Comparison of ENCODE assay signal across 19 cellular contexts in genomic region chr9:99731950-99732349, GRCh38.
A peak's percentile ranks its signal among the peaks of the same experiment; 100 is the strongest.
DNase-seq lines count a peak whose midpoint lies in the region; ATAC-seq and TF ChIP-seq lines count a peak whose summit lies in the region.
"Had no signal": no experiment of that assay in that cellular context is flagged by ENCODE, and none has a peak within 500 bp of the region (broad histone marks: within the 10 kb centered on the region; RNA-seq: fewer than 3 reads in every experiment).

No MANE protein-coding gene starts in this region.

- TF ChIP-seq POLR2A in heart left ventricle (IDR thresholded peaks at IDR 0.05) (no peak), gastrocnemius medialis (IDR thresholded peaks at IDR 0.05) (no peak), ovary (IDR thresholded peaks at IDR 0.05) (no peak)

- TF ChIP-seq CTCF in heart left ventricle (IDR thresholded peaks at IDR 0.05), result no peak
- peak; percentile 61 for TF ChIP-seq CTCF in endodermal cell (conservative IDR thresholded peaks at IDR 0.05)
- TF ChIP-seq CTCF in gastrocnemius medialis (IDR thresholded peaks at IDR 0.05 in 4 of 5, conservative IDR thresholded peaks at IDR 0.05 in 1 of 5), result no peak
- no peak for TF ChIP-seq CTCF in ovary (IDR thresholded peaks at IDR 0.05)

- H3K9ac ChIP-seq in GM23248 (no peak overlapping the region), endodermal cell (ENCODE audit: extremely low read depth, low read length, poor library complexity, severe bottlenecking) (no peak overlapping the region)

- TF ChIP-seq EP300 in ovary (IDR thresholded peaks at IDR 0.05), result no peak

- H3K4me2 ChIP-seq in GM23248 (ENCODE audit: unreplicated experiment), result no peak overlapping the region

- H3K4me1 ChIP-seq in heart left ventricle, result peaks cover 0 to 21% (median 12%) of the 10 kb centered on the region in 12 donors
- 0 out of 2 replicates have a peak, but pooled peaks cover 8% of the 10 kb centered on the region for H3K4me1 ChIP-seq in GM23248 (ENCODE audit: insufficient read depth)
- H3K4me1 ChIP-seq in endodermal cell (ENCODE audit: control insufficient read depth, insufficient read depth, low read length), result no peaks in the 10 kb centered on the region
- H3K4me1 ChIP-seq in gastrocnemius medialis, result peaks cover 0 to 13% of the 10 kb centered on the region in 2 donors
- H3K4me1 ChIP-seq in ovary (ENCODE audit: insufficient read depth), result no peaks in the 10 kb centered on the region
- H3K4me1 ChIP-seq: BE2C had no signal

- no peaks in the 10 kb centered on the region for H3K36me3 Mint-ChIP-seq in endodermal cell (ENCODE audit: low read depth)

- in situ Hi-C loops in GM23248 (cut with MboI), result no loop called here
- in situ Hi-C loops in gastrocnemius medialis (cut with MboI; ENCODE audit: low sequenced_read_pairs in 4 of 4), result no loop called here

- H3K4me3 ChIP-seq in heart left ventricle, result no peak overlapping the region
- no peak overlapping the region for H3K4me3 ChIP-seq in GM23248
- no peak overlapping the region for H3K4me3 ChIP-seq in endodermal cell (ENCODE audit: low read length)
- no peak overlapping the region for H3K4me3 ChIP-seq in gastrocnemius medialis
- H3K4me3 ChIP-seq in MG63, result no peak overlapping the region
- no peak overlapping the region for H3K4me3 ChIP-seq in ovary

- ATAC-seq in heart left ventricle, result no peak
- ATAC-seq in gastrocnemius medialis, result no peak
- ATAC-seq: Panc1 had no signal

- no peaks in the 10 kb centered on the region for H3K79me2 ChIP-seq in GM23248 (ENCODE audit: insufficient read depth)

- no peaks in the 10 kb centered on the region for H3K27me3 ChIP-seq in heart left ventricle
- H3K27me3 ChIP-seq in GM23248 (replicated peaks; ENCODE audit: insufficient read depth), result no peaks in the 10 kb centered on the region
- H3K27me3 ChIP-seq in endodermal cell (ENCODE audit: control insufficient read depth, insufficient read depth, low read length, poor library complexity, severe bottlenecking), result no peaks in the 10 kb centered on the region
- H3K27me3 ChIP-seq in gastrocnemius medialis, result no peaks in the 10 kb centered on the region
- H3K27me3 ChIP-seq in MG63, result no peaks in the 10 kb centered on the region
- no peaks in the 10 kb centered on the region for H3K27me3 ChIP-seq in ovary
- H3K27me3 ChIP-seq: BE2C had no signal

- H4K20me1 ChIP-seq in GM23248 (ENCODE audit: insufficient read depth), result no peaks in the 10 kb centered on the region

- H3K27me3 Mint-ChIP-seq in endodermal cell (ENCODE audit: insufficient read depth), result peaks cover 2% of the 10 kb centered on the region

- peak overlapping the region in 8 of 12 donors; percentile 10 to 75 (median 54) for H3K27ac ChIP-seq in heart left ventricle
- no peak overlapping the region for H3K27ac ChIP-seq in GM23248
- H3K27ac ChIP-seq in endodermal cell (ENCODE audit: low read depth, low read length), result no peak overlapping the region
- peak overlapping the region in 3 of 4 donors; percentile 46 to 72 (median 65) for H3K27ac ChIP-seq in gastrocnemius medialis
- no peak overlapping the region for H3K27ac ChIP-seq in ovary
- H3K27ac ChIP-seq: 22Rv1, RWPE1 had no signal

- H3K27ac Mint-ChIP-seq in endodermal cell, result no peak overlapping the region

- H2AFZ ChIP-seq in GM23248, result 0 out of 2 replicates have a peak overlapping the region, but pooled peaks have one; percentile 71

- H3K9me3 Mint-ChIP-seq in endodermal cell, result no peaks in the 10 kb centered on the region

- WGBS in heart left ventricle, 4 donors, result 82 to 95% (median 91%) methylated on average over 2 of the region's 2 CpGs
- WGBS in GM23248 (ENCODE audit: low coverage in 1 of 2, low lambda C conversion rate in 2 of 2, missing lambda C conversion rate in 2 of 2), 2 experiments, result 82 to 90% methylated on average over 2 of the region's 2 CpGs
- 67 to 91% methylated on average over 1 to 2 of the region's 2 CpGs for WGBS in endodermal cell (ENCODE audit: insufficient coverage in 1 of 2, insufficient read length in 1 of 2), 2 experiments
- WGBS in ovary, 3 donors, result 78 to 87% (median 84%) methylated on average over 2 of the region's 2 CpGs

- intact Hi-C loops in heart left ventricle (cut with DNase I) (no loop called here), cardiac septum (cut with DNase I) (no loop called here), gastrocnemius medialis (cut with DNase I; ENCODE audit: low total_unique reads) (no loop called here), ovary (cut with DNase I) (no loop called here)

- no peaks in the 10 kb centered on the region for H3K9me2 ChIP-seq in GM23248 (ENCODE audit: insufficient read depth)

- H3K9me3 ChIP-seq in heart left ventricle, result no peaks in the 10 kb centered on the region
- no peaks in the 10 kb centered on the region for H3K9me3 ChIP-seq in GM23248 (ENCODE audit: low read depth)
- no peaks in the 10 kb centered on the region for H3K9me3 ChIP-seq in endodermal cell (ENCODE audit: control insufficient read depth, low read length)
- H3K9me3 ChIP-seq in gastrocnemius medialis, result no peaks in the 10 kb centered on the region
- H3K9me3 ChIP-seq in MG63, result no peaks in the 10 kb centered on the region
- H3K9me3 ChIP-seq in ovary, result no peaks in the 10 kb centered on the region
- H3K9me3 ChIP-seq: BE2C had no signal

- H3K36me3 ChIP-seq in heart left ventricle (no peaks in the 10 kb centered on the region), GM23248 (ENCODE audit: low read depth) (no peaks in the 10 kb centered on the region), endodermal cell (ENCODE audit: control insufficient read depth, insufficient read depth, low read length) (no peaks in the 10 kb centered on the region), gastrocnemius medialis (no peaks in the 10 kb centered on the region), MG63 (no peaks in the 10 kb centered on the region), ovary (no peaks in the 10 kb centered on the region)
- H3K36me3 ChIP-seq: BE2C had no signal

- no peak overlapping the region for H3K4me3 Mint-ChIP-seq in endodermal cell

- no peak for DNase-seq in heart left ventricle
- DNase-seq in cardiac septum (ENCODE audit: low spot score), result no peak
- DNase-seq in GM23248, result no peak
- DNase-seq in endodermal cell, result peak; percentile 53
- DNase-seq in gastrocnemius medialis, result no peak
- DNase-seq in MG63, result no peak
- DNase-seq in ovary, result no peak
- DNase-seq: ACHN, BE2C, Calu3, DND-41, MM.1S, NCI-H1694, NCI-H2029 treated with DMSO at 0.1 percent for 48 hours, NCI-H526 treated with DMSO at 0.1 percent for 48 hours, SIG-M5 had no signal

- no peaks in the 10 kb centered on the region for H3F3A ChIP-seq in GM23248 (ENCODE audit: insufficient read depth)

- peaks cover 12% of the 10 kb centered on the region for H3K4me1 Mint-ChIP-seq in endodermal cell

Comparison
In these comparisons a context has a peak if more than half of its experiments do, and no peak if none do; other contexts are left out.
1. H3K27ac ChIP-seq: peak in heart left ventricle (8 of 12) and gastrocnemius medialis (3 of 4); none in GM23248 (single experiment), endodermal cell (single experiment) and ovary (0 of 2).